In the genomic region with DNA sequence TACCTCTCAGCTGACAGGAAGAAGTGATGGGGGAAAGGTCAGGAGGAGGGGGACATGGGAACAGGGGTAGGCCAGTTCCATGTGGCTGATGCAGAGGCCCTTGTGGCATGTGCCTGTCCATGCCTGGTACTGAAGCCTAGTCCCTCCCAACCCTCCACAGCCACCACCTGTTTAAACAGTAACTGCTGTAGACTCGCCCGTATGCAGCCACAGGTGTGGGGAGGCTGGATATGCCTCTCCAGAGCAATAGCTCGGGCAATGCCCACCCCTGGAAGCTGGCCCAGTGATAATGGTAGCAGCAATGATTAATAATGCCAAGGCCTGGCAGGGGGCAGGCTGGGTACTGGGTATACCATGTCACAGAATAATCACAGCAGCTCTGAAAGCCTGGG, we compare ENCODE assay signal across 9 cellular contexts. TPM values are rescaled to one million over a fixed set of nuclear protein-coding genes. Genes with fewer than 3 reads are reported as not detected.
DNase-seq lines count a peak whose midpoint lies in the region; ATAC-seq and TF ChIP-seq lines count a peak whose summit lies in the region.
"Had no signal": no experiment of that assay in that cellular context is flagged by ENCODE, and none has a peak within 500 bp of the region (broad histone marks: within the 10 kb centered on the region; RNA-seq: fewer than 3 reads in every experiment).

No MANE protein-coding gene starts in this region.

- H3K27ac Mint-ChIP-seq in activated CD8-positive, alpha-beta memory T cell treated with anti-CD3 and anti-CD28 coated beads, Interleukin-2, amount 10 ng/mL, durations not matched to agents 7 days and 5 days: no peak overlapping the region
- H3K27ac Mint-ChIP-seq in WTC11: no peak overlapping the region

- no peaks in the 10 kb centered on the region for H3K27me3 Mint-ChIP-seq in activated CD8-positive, alpha-beta memory T cell treated with anti-CD3 and anti-CD28 coated beads, Interleukin-2, amount 10 ng/mL, durations not matched to agents 7 days and 5 days
- H3K27me3 Mint-ChIP-seq in WTC11 (ENCODE audit: low read depth): peaks cover 11% of the 10 kb centered on the region

- ATAC-seq in activated CD8-positive, alpha-beta memory T cell treated with anti-CD3 and anti-CD28 coated beads, Interleukin-2, amount 10 ng/mL, durations not matched to agents 7 days and 5 days: no peak
- no peak for ATAC-seq in WTC11

- CTCF ChIA-PET in activated CD8-positive, alpha-beta memory T cell treated with anti-CD3 and anti-CD28 coated beads, Interleukin-2, amount 10 ng/mL, durations not matched to agents 7 days and 5 days (lab: Charles Lee): interaction anchor here (0.9 to 3.8 kb wide), 16 partner anchors 9 to 491 kb away, joined by 3 to 22 read pairs (median 4); a partner anchor contains a TSS
- CTCF ChIA-PET in WTC11 (lab: Charles Lee): interaction anchor here (0.8 to 21.8 kb wide), 12 partner anchors 12 to 482 kb away, joined by 3 to 363 read pairs (median 10); a partner anchor contains a TSS

- peak overlapping the region; percentile 99 to 100 for H3K27ac ChIP-seq in tibial artery

- DNase-seq in activated CD8-positive, alpha-beta memory T cell treated with anti-CD3 and anti-CD28 coated beads, Interleukin-2, amount 10 ng/mL, durations not matched to agents 7 days and 5 days: no peak
- DNase-seq in activated CD8-positive, alpha-beta memory T cell treated with anti-CD3 and anti-CD28 coated beads, Interleukin-2, amount 50 U/mL, for 4 hours: no peak
- no peak for DNase-seq in WTC11 (ENCODE audit: low spot score)
- peak; percentile 37 for DNase-seq in kidney glomerular epithelial cell (lab: John Stamatoyannopoulos, UW)
- DNase-seq in tibial artery: no peak
- DNase-seq in activated gamma-delta T cell treated with Interleukin-2 at 50 U/mL for 16 hours: no peak
- no peak for DNase-seq in anterior cingulate cortex (lab: John Stamatoyannopoulos, UW)
- DNase-seq in HCEC 1CT: no peak

- H3K36me3 Mint-ChIP-seq in activated CD8-positive, alpha-beta memory T cell treated with anti-CD3 and anti-CD28 coated beads, Interleukin-2, amount 10 ng/mL, durations not matched to agents 7 days and 5 days: no peaks in the 10 kb centered on the region
- no peaks in the 10 kb centered on the region for H3K36me3 Mint-ChIP-seq in WTC11

- peaks cover 45 to 50% (median 46%) of the 10 kb centered on the region in 3 donors for H3K36me3 ChIP-seq in tibial artery

- peaks cover 0 to 66% (median 57%) of the 10 kb centered on the region in 4 donors for H3K4me1 ChIP-seq in tibial artery

- POLR2A ChIA-PET in WTC11 (lab: Charles Lee): interaction anchor here (3.1 to 4.2 kb wide), 2 partner anchors 14 to 115 kb away, joined by 19 to 43 read pairs; a partner anchor contains a TSS

- peak overlapping the region; percentile 90 to 92 for H3K4me3 ChIP-seq in tibial artery

- H3K9me3 ChIP-seq in tibial artery: no peaks in the 10 kb centered on the region

- H3K4me1 Mint-ChIP-seq in activated CD8-positive, alpha-beta memory T cell treated with anti-CD3 and anti-CD28 coated beads, Interleukin-2, amount 10 ng/mL, durations not matched to agents 7 days and 5 days: peaks cover 36% of the 10 kb centered on the region
- peaks cover 40% of the 10 kb centered on the region for H3K4me1 Mint-ChIP-seq in WTC11

- no peaks in the 10 kb centered on the region for H3K9me3 Mint-ChIP-seq in activated CD8-positive, alpha-beta memory T cell treated with anti-CD3 and anti-CD28 coated beads, Interleukin-2, amount 10 ng/mL, durations not matched to agents 7 days and 5 days (ENCODE audit: low read depth)
- H3K9me3 Mint-ChIP-seq in WTC11: no peaks in the 10 kb centered on the region

- H3K27me3 ChIP-seq in tibial artery: no peaks in the 10 kb centered on the region

- TF ChIP-seq CTCF in WTC11 (IDR thresholded peaks at IDR 0.05) (no peak), tibial artery (IDR thresholded peaks at IDR 0.05) (no peak)

- intact Hi-C loops in tibial artery (cut with DNase I; ENCODE audit: low total_unique reads): loop anchor here (2.0 to 5.0 kb wide), 2 partner anchors 46 to 115 kb away; a partner anchor contains a TSS

- peak overlapping the region; percentile 78 for H3K4me3 Mint-ChIP-seq in activated CD8-positive, alpha-beta memory T cell treated with anti-CD3 and anti-CD28 coated beads, Interleukin-2, amount 10 ng/mL, durations not matched to agents 7 days and 5 days
- peak overlapping the region; percentile 79 for H3K4me3 Mint-ChIP-seq in WTC11

TF ChIP-seq in WTC11, 78 proteins besides CTCF, POLR2A, EP300 and RAD21 (continues in another document):
- no peak for TF ChIP-seq ESRRA (CRISPR knock-in tag; IDR thresholded peaks at IDR 0.05; ENCODE audit: borderline replicate concordance)
- TF ChIP-seq NFE2L1 (CRISPR knock-in tag; IDR thresholded peaks at IDR 0.05): no peak
- TF ChIP-seq, protein P1, sequence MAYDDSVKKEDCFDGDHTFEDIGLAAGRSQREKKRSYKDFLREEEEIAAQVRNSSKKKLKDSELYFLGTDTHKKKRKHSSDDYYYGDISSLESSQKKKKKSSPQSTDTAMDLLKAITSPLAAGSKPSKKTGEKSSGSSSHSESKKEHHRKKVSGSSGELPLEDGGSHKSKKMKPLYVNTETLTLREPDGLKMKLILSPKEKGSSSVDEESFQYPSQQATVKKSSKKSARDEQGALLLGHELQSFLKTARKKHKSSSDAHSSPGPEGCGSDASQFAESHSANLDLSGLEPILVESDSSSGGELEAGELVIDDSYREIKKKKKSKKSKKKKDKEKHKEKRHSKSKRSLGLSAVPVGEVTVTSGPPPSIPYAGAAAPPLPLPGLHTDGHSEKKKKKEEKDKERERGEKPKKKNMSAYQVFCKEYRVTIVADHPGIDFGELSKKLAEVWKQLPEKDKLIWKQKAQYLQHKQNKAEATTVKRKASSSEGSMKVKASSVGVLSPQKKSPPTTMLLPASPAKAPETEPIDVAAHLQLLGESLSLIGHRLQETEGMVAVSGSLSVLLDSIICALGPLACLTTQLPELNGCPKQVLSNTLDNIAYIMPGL (CRISPR knock-in tag; IDR thresholded peaks at IDR 0.05): no peak
- TF ChIP-seq, protein P2, sequence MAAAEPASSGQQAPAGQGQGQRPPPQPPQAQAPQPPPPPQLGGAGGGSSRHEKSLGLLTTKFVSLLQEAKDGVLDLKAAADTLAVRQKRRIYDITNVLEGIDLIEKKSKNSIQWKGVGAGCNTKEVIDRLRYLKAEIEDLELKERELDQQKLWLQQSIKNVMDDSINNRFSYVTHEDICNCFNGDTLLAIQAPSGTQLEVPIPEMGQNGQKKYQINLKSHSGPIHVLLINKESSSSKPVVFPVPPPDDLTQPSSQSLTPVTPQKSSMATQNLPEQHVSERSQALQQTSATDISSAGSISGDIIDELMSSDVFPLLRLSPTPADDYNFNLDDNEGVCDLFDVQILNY (CRISPR knock-in tag; IDR thresholded peaks at IDR 0.05): no peak
- TF ChIP-seq FOXP1 (CRISPR knock-in tag; IDR thresholded peaks at IDR 0.05; ENCODE audit: borderline replicate concordance): no peak
- no peak for TF ChIP-seq GRHL2 (CRISPR knock-in tag; IDR thresholded peaks at IDR 0.05; ENCODE audit: insufficient replicate concordance, severe bottlenecking)
- TF ChIP-seq, protein P3, sequence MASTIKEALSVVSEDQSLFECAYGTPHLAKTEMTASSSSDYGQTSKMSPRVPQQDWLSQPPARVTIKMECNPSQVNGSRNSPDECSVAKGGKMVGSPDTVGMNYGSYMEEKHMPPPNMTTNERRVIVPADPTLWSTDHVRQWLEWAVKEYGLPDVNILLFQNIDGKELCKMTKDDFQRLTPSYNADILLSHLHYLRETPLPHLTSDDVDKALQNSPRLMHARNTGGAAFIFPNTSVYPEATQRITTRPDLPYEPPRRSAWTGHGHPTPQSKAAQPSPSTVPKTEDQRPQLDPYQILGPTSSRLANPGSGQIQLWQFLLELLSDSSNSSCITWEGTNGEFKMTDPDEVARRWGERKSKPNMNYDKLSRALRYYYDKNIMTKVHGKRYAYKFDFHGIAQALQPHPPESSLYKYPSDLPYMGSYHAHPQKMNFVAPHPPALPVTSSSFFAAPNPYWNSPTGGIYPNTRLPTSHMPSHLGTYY (CRISPR knock-in tag; IDR thresholded peaks at IDR 0.05): no peak

RNA-seq across cellular contexts. Expression of a gene that starts 2.3 kb away (rescaled TPM):
- total RNA-seq in activated CD8-positive, alpha-beta memory T cell treated with anti-CD3 and anti-CD28 coated beads, Interleukin-2, amount 10 ng/mL, durations not matched to agents 7 days and 5 days: 10 to 100 TPM; 35.6 to 51.2 TPM
- 28.1 to 34.5 TPM (median 32.8 TPM) in 3 replicates for total RNA-seq in WTC11 (2021)

RNA-seq across cellular contexts. Expression of a gene that starts 24.0 kb away (rescaled TPM):
- total RNA-seq in activated CD8-positive, alpha-beta memory T cell treated with anti-CD3 and anti-CD28 coated beads, Interleukin-2, amount 10 ng/mL, durations not matched to agents 7 days and 5 days: 1 to 10 TPM in 1 of 2 experiments, under 1 TPM in 1; 0.49 to 1.5 TPM
- total RNA-seq in WTC11 (2021): 16.3 to 24.6 TPM (median 22.6 TPM) in 3 replicates

RNA-seq across cellular contexts. Expression of a gene that starts 39.4 kb away (rescaled TPM):
- total RNA-seq in activated CD8-positive, alpha-beta memory T cell treated with anti-CD3 and anti-CD28 coated beads, Interleukin-2, amount 10 ng/mL, durations not matched to agents 7 days and 5 days: under 1 TPM in 1 of 2 experiments, not detected in 1; 0.14 TPM
- 6.2 to 9.0 TPM (median 7.7 TPM) in 3 replicates for total RNA-seq in WTC11 (2021)
- total RNA-seq: T-helper 2 cell treated with Interferon-gamma antibody and Interleukin-4, amounts not matched to agents 100 ng/mL and 5 ng/mL, for 36 hours had no signal

RNA-seq across cellular contexts. Expression of a gene that starts 56.9 kb away (rescaled TPM):
- not detected for total RNA-seq in activated CD8-positive, alpha-beta memory T cell treated with anti-CD3 and anti-CD28 coated beads, Interleukin-2, amount 10 ng/mL, durations not matched to agents 7 days and 5 days
- 14.7 to 18.3 TPM (median 15.1 TPM) in 3 replicates for total RNA-seq in WTC11 (2021)
- total RNA-seq: T-helper 2 cell treated with Interferon-gamma antibody and Interleukin-4, amounts not matched to agents 100 ng/mL and 5 ng/mL, for 36 hours had no signal
